11 cellular contexts compared by ENCODE assay signal in the genomic region with DNA sequence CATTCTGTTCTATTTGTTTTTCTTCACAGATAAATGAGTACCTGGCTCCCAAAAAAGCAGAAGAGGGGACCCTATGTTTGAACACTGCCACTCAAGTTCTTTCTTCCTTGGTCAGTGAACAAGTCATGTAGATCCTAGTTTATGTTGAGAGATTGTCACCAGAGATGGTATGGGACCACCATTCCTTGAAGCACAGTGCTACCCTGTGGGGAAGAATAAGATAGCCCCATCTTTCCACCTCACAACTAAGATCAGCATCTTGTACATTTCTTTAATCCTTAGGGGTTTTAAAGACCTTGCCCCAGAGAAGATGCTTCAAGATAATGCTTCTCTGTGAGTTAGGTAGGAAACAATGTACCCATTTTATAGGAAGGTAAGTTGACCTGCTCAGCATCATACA.
DNase-seq lines count a peak whose midpoint lies in the region; ATAC-seq, FAIRE-seq and TF ChIP-seq lines count a peak whose summit lies in the region.
"Had no signal": no experiment of that assay in that cellular context is flagged by ENCODE, and none has a peak within 500 bp of the region (broad histone marks: within the 10 kb centered on the region; RNA-seq: fewer than 3 reads in every experiment).

No MANE protein-coding gene starts in this region.

- H3K4me2 ChIP-seq in mammary epithelial cell (ENCODE audit: insufficient read depth, low read depth, low read length), result no peak overlapping the region

- ATAC-seq in mucosa of descending colon (peak; percentile 20), HG03097 (IDR thresholded peaks at IDR 0.05; ENCODE audit: low FRiP score, unreplicated experiment) (no peak)

- H3K27ac ChIP-seq in mammary epithelial cell (ENCODE audit: insufficient read depth, low read depth, low read length), result no peak overlapping the region
- H3K27ac ChIP-seq: SK-N-MC had no signal

- no peaks in the 10 kb centered on the region for H4K20me1 ChIP-seq in mammary epithelial cell (ENCODE audit: insufficient read depth, low read length)

- TF ChIP-seq CTCF in GM12865 (IDR thresholded peaks at IDR 0.05; ENCODE audit: insufficient read depth, low read depth, low read length, missing control alignments), result peak; percentile 48
- peak; percentile 23 to 47 for TF ChIP-seq CTCF in mammary epithelial cell (conservative IDR thresholded peaks at IDR 0.05 in 1 of 2, IDR thresholded peaks at IDR 0.05 in 1 of 2; ENCODE audit: extremely low read depth in 1 of 2, insufficient read depth in 1 of 2, low read depth in 1 of 2, low read length in 2 of 2)
- no peak for TF ChIP-seq CTCF in mucosa of descending colon (IDR thresholded peaks at IDR 0.05)

- H3K4me1 ChIP-seq in mammary epithelial cell (ENCODE audit: insufficient read depth, low read length) (no peaks in the 10 kb centered on the region), mucosa of descending colon (ENCODE audit: low read depth) (no peaks in the 10 kb centered on the region)

- H3K9ac ChIP-seq in mammary epithelial cell (ENCODE audit: insufficient read depth, low read length), result no peak overlapping the region

- H3K9me3 ChIP-seq in mammary epithelial cell (replicated peaks; ENCODE audit: insufficient read depth, low read length) (no peaks in the 10 kb centered on the region), mucosa of descending colon (no peaks in the 10 kb centered on the region)

- no peaks in the 10 kb centered on the region for H3K36me3 ChIP-seq in mammary epithelial cell (ENCODE audit: insufficient read depth, low read length)
- H3K36me3 ChIP-seq in mucosa of descending colon (ENCODE audit: low read depth), result no peaks in the 10 kb centered on the region

- no peak overlapping the region for H2AFZ ChIP-seq in mammary epithelial cell (ENCODE audit: low read depth, low read length)

- in situ Hi-C loops in mammary epithelial cell (cut with MboI; ENCODE audit: low sequenced_read_pairs in 2 of 2), result loop anchor here (10.0 kb wide), 2 partner anchors 96 to 236 kb away; a partner anchor contains a TSS

- H3K27me3 ChIP-seq in mammary epithelial cell (ENCODE audit: insufficient read depth, low read length), result peaks cover 4% of the 10 kb centered on the region

- DNase-seq in GM12865 (ENCODE audit: low read depth) (peak; percentile 67), HTR-8/SVneo (ENCODE audit: insufficient read length, low spot score) (peak; percentile 48), mammary epithelial cell (peak; percentile 13), mucosa of descending colon (no peak), NCI-H2227 treated with DMSO at 0.1 percent for 48 hours (lab: John Stamatoyannopoulos, UW) (no peak), NCI-H187 (lab: John Stamatoyannopoulos, UW) (no peak)
- no peak for DNase-seq in activated naive CD4-positive, alpha-beta T cell treated with Interleukin-2 at 50 U/mL for 16 hours
- DNase-seq: GF-D8, NCI-H1417 treated with DMSO at 0.1 percent for 48 hours had no signal

- no peak overlapping the region for H3K4me3 ChIP-seq in GM12865 (ENCODE audit: low read depth, low read length)
- no peak overlapping the region for H3K4me3 ChIP-seq in mammary epithelial cell (replicated peaks in 1 of 3; ENCODE audit: insufficient read depth in 1 of 3, low read depth in 2 of 3, low read length in 3 of 3)
- H3K4me3 ChIP-seq in mucosa of descending colon, result no peak overlapping the region
- H3K4me3 ChIP-seq: SK-N-MC had no signal

- BruUV-seq in mammary epithelial cell (replicated peaks; lab: Mats Ljungman, UMichigan), result no TSS peak

- FAIRE-seq in HTR-8/SVneo (lab: Jason Lieb, UNC), result no peak

- CTCF ChIA-PET in mammary epithelial cell (lab: Charles Lee; ENCODE audit: low non-redundant PET), result no interaction called here

- intact Hi-C loops in mammary epithelial cell (cut with micrococcal nuclease) (loop anchor here (5.0 kb wide), 3 partner anchors 532 to 1783 kb away; no protein-coding TSS in a partner anchor), mucosa of descending colon (cut with DNase I, micrococcal nuclease) (loop anchor here (5.0 kb wide), 2 partner anchors 233 to 238 kb away; a partner anchor contains a TSS)

- dilution Hi-C loops in mammary epithelial cell (cut with HindIII; ENCODE audit: low sequenced_read_pairs), result no loop called here

- H3K79me2 ChIP-seq in mammary epithelial cell (ENCODE audit: insufficient read depth, low read length), result no peaks in the 10 kb centered on the region

Comparison
In these comparisons a context has a peak if more than half of its experiments do, and no peak if none do; other contexts are left out.
1. DNase-seq: peak in GM12865 (single experiment), HTR-8/SVneo (single experiment) and mammary epithelial cell (single experiment); none in mucosa of descending colon (0 of 3), activated naive CD4-positive, alpha-beta T cell treated with Interleukin-2 at 50 U/mL for 16 hours (single experiment), NCI-H2227 treated with DMSO at 0.1 percent for 48 hours (single experiment) and NCI-H187 (0 of 2).